31 cellular contexts compared by ENCODE assay signal in the genomic region with DNA sequence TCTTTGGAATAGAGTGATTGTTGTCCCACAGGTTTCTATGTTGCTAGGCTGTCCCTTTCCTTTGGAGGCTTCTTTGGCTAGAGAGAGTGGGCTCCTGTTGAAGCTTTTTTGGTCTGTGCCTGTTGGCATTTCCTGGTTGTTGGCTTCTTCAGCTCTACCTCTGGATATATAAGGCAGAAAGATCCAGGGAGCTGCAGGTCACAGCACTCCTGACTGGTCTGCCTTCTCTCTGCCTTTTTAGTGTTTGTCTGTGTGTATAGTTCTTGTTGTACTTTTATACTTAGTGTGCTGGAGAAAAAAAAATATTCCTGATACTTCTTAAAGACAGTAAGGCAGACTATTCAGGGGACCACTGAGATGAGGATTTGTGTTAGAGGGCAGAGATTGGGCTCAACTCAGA.
DNase-seq lines count a peak whose midpoint lies in the region; ATAC-seq, FAIRE-seq and TF ChIP-seq lines count a peak whose summit lies in the region.
"Had no signal": no experiment of that assay in that cellular context is flagged by ENCODE, and none has a peak within 500 bp of the region (broad histone marks: within the 10 kb centered on the region; RNA-seq: fewer than 3 reads in every experiment).

No MANE protein-coding gene starts in this region.

- H3K9me3 Mint-ChIP-seq in neural crest cell, result peaks cover 35% of the 10 kb centered on the region
- H3K9me3 Mint-ChIP-seq: central memory CD8-positive, alpha-beta T cell; HFFc6; stimulated activated memory B cell treated with anti-CD40 and anti-IgM and Interleukin-4, amounts not matched to agents 10 μg/mL and 1 μg/mL and 100 μg/mL, for 72 hours had no signal

- no peak for TF ChIP-seq CTCF in choroid plexus epithelial cell (conservative IDR thresholded peaks at IDR 0.05; ENCODE audit: low read depth, low read length)
- no peak for TF ChIP-seq CTCF in neural crest cell (conservative IDR thresholded peaks at IDR 0.05)
- no peak for TF ChIP-seq CTCF in ascending aorta (IDR thresholded peaks at IDR 0.05)

- H3K27me3 Mint-ChIP-seq in neural crest cell (ENCODE audit: low read depth), result no peaks in the 10 kb centered on the region
- H3K27me3 Mint-ChIP-seq: activated T-helper 17 cell treated with anti-CD3 and anti-CD28 coated beads, Interleukin-2, amount 50 U/mL, for 72 hours; B cell; central memory CD8-positive, alpha-beta T cell; naive thymus-derived CD8-positive, alpha-beta T cell; stimulated activated memory B cell treated with anti-CD40 and anti-IgM and Interleukin-4, amounts not matched to agents 10 μg/mL and 1 μg/mL and 100 μg/mL, for 72 hours; T-cell had no signal

- no peak overlapping the region for H3K27ac Mint-ChIP-seq in neural crest cell (ENCODE audit: unreplicated experiment)
- H3K27ac Mint-ChIP-seq: activated naive CD4-positive, alpha-beta T cell treated with anti-CD3 and anti-CD28 coated beads, Interleukin-2, amount 50 U/mL, for 72 hours; activated T-helper 17 cell treated with anti-CD3 and anti-CD28 coated beads, Interleukin-2, amount 50 U/mL, for 72 hours; B cell; HFFc6; naive thymus-derived CD8-positive, alpha-beta T cell; stimulated activated memory B cell treated with anti-CD40 and anti-IgM and Interleukin-4, amounts not matched to agents 10 μg/mL and 1 μg/mL and 100 μg/mL, for 72 hours; T-cell had no signal

- no peak overlapping the region for H3K4me3 Mint-ChIP-seq in neural crest cell
- H3K4me3 Mint-ChIP-seq: activated T-helper 17 cell treated with anti-CD3 and anti-CD28 coated beads, Interleukin-2, amount 50 U/mL, for 72 hours; B cell; central memory CD8-positive, alpha-beta T cell; HFFc6; naive thymus-derived CD8-positive, alpha-beta T cell; stimulated activated memory B cell treated with anti-CD40 and anti-IgM and Interleukin-4, amounts not matched to agents 10 μg/mL and 1 μg/mL and 100 μg/mL, for 72 hours; T-cell had no signal

- H3K36me3 ChIP-seq in ascending aorta, result peaks cover 0 to 21% of the 10 kb centered on the region in 2 donors
- H3K36me3 ChIP-seq: ovary, upper lobe of right lung had no signal

- no peak overlapping the region for H3K27ac ChIP-seq in ascending aorta
- H3K27ac ChIP-seq: A549, epithelial cell of prostate, ovary, upper lobe of right lung had no signal

- H3K27me3 ChIP-seq in ascending aorta, result no peaks in the 10 kb centered on the region
- H3K27me3 ChIP-seq: MG63, ovary, upper lobe of right lung had no signal

- no peak overlapping the region for H3K4me3 ChIP-seq in choroid plexus epithelial cell (ENCODE audit: low read depth, low read length)
- H3K4me3 ChIP-seq in ascending aorta, result no peak overlapping the region
- H3K4me3 ChIP-seq: A549, MG63, ovary, upper lobe of right lung had no signal

- intact Hi-C loops in ascending aorta (cut with DNase I), result no loop called here

- H3K4me1 ChIP-seq in ascending aorta, result no peaks in the 10 kb centered on the region
- H3K4me1 ChIP-seq: A549, upper lobe of right lung had no signal

- peaks cover 0 to 17% of the 10 kb centered on the region in 2 donors for H3K9me3 ChIP-seq in ascending aorta
- H3K9me3 ChIP-seq: MG63 had no signal

- no peak for ATAC-seq in HG02884 (IDR thresholded peaks at IDR 0.05; ENCODE audit: unreplicated experiment)
- ATAC-seq: A549; activated naive CD4-positive, alpha-beta T cell treated with anti-CD3 and anti-CD28 coated beads, Interleukin-2, amount 50 U/mL, for 72 hours; activated T-helper 17 cell treated with anti-CD3 and anti-CD28 coated beads, Interleukin-2, amount 50 U/mL, for 72 hours; left lobe of liver; naive thymus-derived CD8-positive, alpha-beta T cell; Right ventricle myocardium inferior; stimulated activated memory B cell treated with anti-CD40 and anti-IgM and Interleukin-4, amounts not matched to agents 10 μg/mL and 1 μg/mL and 100 μg/mL, for 72 hours; T-cell; upper lobe of right lung had no signal

- peak; percentile 86 for FAIRE-seq in HTR-8/SVneo (lab: Jason Lieb, UNC)
- FAIRE-seq: A549, astrocyte had no signal

- peak; percentile 18 for DNase-seq in NCI-H2171 treated with DMSO at 0.1 percent for 48 hours (lab: John Stamatoyannopoulos, UW)
- no peak for DNase-seq in NCI-H2171 (lab: John Stamatoyannopoulos, UW)
- no peak for DNase-seq in HTR-8/SVneo (ENCODE audit: insufficient read length, low spot score)
- DNase-seq in choroid plexus epithelial cell (ENCODE audit: low read depth), result peak; percentile 9
- peak; percentile 12 for DNase-seq in neural crest cell (ENCODE audit: low read depth, low spot score)
- no peak for DNase-seq in NCI-H526 treated with DMSO at 0.1 percent for 48 hours (lab: John Stamatoyannopoulos, UW)
- no peak for DNase-seq in ascending aorta (ENCODE audit: low spot score in 2 of 2)
- DNase-seq: activated CD4-positive, alpha-beta T cell treated with anti-CD3 and anti-CD28 coated beads, Interleukin-2, amount 50 U/mL, for 48 hours; activated CD8-positive, alpha-beta memory T cell treated with anti-CD3 and anti-CD28 coated beads, Interleukin-2, amount 50 U/mL, for 48 hours; COR-L47; glutamatergic neuron; HFFc6; midbrain; naive thymus-derived CD8-positive, alpha-beta T cell; NCI-H1436; ovary; stimulated activated CD4-positive, alpha-beta T cell treated with anti-CD3 and anti-CD28 coated beads, Interleukin-2, amount 100 ng/mL, for 48 hours; T-cell; upper lobe of right lung had no signal

- H3K36me3 Mint-ChIP-seq in neural crest cell (ENCODE audit: low read depth), result peaks cover 60% of the 10 kb centered on the region

- no peaks in the 10 kb centered on the region for H3K4me1 Mint-ChIP-seq in neural crest cell
- H3K4me1 Mint-ChIP-seq: activated T-helper 17 cell treated with anti-CD3 and anti-CD28 coated beads, Interleukin-2, amount 50 U/mL, for 72 hours; B cell; central memory CD8-positive, alpha-beta T cell; naive thymus-derived CD8-positive, alpha-beta T cell; stimulated activated memory B cell treated with anti-CD40 and anti-IgM and Interleukin-4, amounts not matched to agents 10 μg/mL and 1 μg/mL and 100 μg/mL, for 72 hours; T-cell had no signal

Comparison
In these comparisons a context has a peak if more than half of its experiments do, and no peak if none do; other contexts are left out.
1. DNase-seq: peak in NCI-H2171 treated with DMSO at 0.1 percent for 48 hours (single experiment), choroid plexus epithelial cell (single experiment) and neural crest cell (single experiment); none in NCI-H2171 (single experiment), HTR-8/SVneo (single experiment), NCI-H526 treated with DMSO at 0.1 percent for 48 hours (single experiment) and ascending aorta (0 of 2).